Comparison of ENCODE assay signal across 13 cellular contexts in genomic region chr5:169875091-169875727, GRCh38.
DNase-seq lines count a peak whose midpoint lies in the region; ATAC-seq and TF ChIP-seq lines count a peak whose summit lies in the region.
"Had no signal": no experiment of that assay in that cellular context is flagged by ENCODE, and none has a peak within 500 bp of the region (broad histone marks: within the 10 kb centered on the region; RNA-seq: fewer than 3 reads in every experiment).

No MANE protein-coding gene starts in this region.

- no peak for ATAC-seq in stimulated activated effector memory CD8-positive, alpha-beta T cell treated with anti-CD3 and anti-CD28 coated beads, Interleukin-12 subunit alpha, Interleukin-12 subunit beta, amount 100 ng/mL, for 72 hours
- no peak for ATAC-seq in HG03175 (IDR thresholded peaks at IDR 0.05; ENCODE audit: unreplicated experiment)
- ATAC-seq: PC-3 had no signal

- H3K9me3 ChIP-seq in GM23248 (ENCODE audit: low read depth) (no peaks in the 10 kb centered on the region), adrenal gland (replicated peaks in 1 of 3) (no peaks in the 10 kb centered on the region), right atrium auricular region (no peaks in the 10 kb centered on the region), SK-N-SH (no peaks in the 10 kb centered on the region)

- H3K79me2 ChIP-seq in GM23248 (ENCODE audit: insufficient read depth) (peaks cover 21% of the 10 kb centered on the region; the same call in 1 of the 2 replicates), SK-N-SH (ENCODE audit: insufficient read depth) (no peaks in the 10 kb centered on the region)

- H3K36me3 ChIP-seq in GM23248 (ENCODE audit: low read depth) (peaks cover 35% of the 10 kb centered on the region), adrenal gland (replicated peaks in 1 of 2) (no peaks in the 10 kb centered on the region), right atrium auricular region (no peaks in the 10 kb centered on the region), SK-N-SH (replicated peaks in 1 of 2; ENCODE audit: control insufficient read depth in 1 of 2, insufficient read depth in 2 of 2, low read length in 1 of 2) (peaks cover 0 to 44% of the 10 kb centered on the region in 2 experiments)

- H2AFZ ChIP-seq in GM23248 (0 out of 2 replicates have a peak overlapping the region, but pooled peaks have one; percentile 2), SK-N-SH (ENCODE audit: low read depth) (no peak overlapping the region)

- no peaks in the 10 kb centered on the region for H3K9me3 Mint-ChIP-seq in stimulated activated effector memory CD8-positive, alpha-beta T cell treated with anti-CD3 and anti-CD28 coated beads, Interleukin-12 subunit alpha, Interleukin-12 subunit beta, amount 100 ng/mL, for 72 hours
- H3K9me3 Mint-ChIP-seq: activated naive CD4-positive, alpha-beta T cell treated with anti-CD3 and anti-CD28 coated beads, Interleukin-2, amount 50 U/mL, for 24 hours; mesothelial cell of epicardium had no signal

- H3K4me1 ChIP-seq in GM23248 (ENCODE audit: insufficient read depth) (peaks cover 30% of the 10 kb centered on the region), adrenal gland (replicated peaks in 1 of 2) (peaks cover 0 to 6% of the 10 kb centered on the region in 2 donors), right atrium auricular region (no peaks in the 10 kb centered on the region), SK-N-SH (ENCODE audit: control insufficient read depth in 1 of 2, insufficient read depth in 2 of 2, low read depth in 1 of 2, low read length in 1 of 2) (no peaks in the 10 kb centered on the region; a peak in 1 of 4 replicates)

- peaks cover 58% of the 10 kb centered on the region for H3F3A ChIP-seq in GM23248 (ENCODE audit: insufficient read depth)
- no peaks in the 10 kb centered on the region for H3F3A ChIP-seq in SK-N-SH (replicated peaks; ENCODE audit: insufficient read depth)

- H3K4me3 ChIP-seq in GM23248: no peak overlapping the region
- no peak overlapping the region for H3K4me3 ChIP-seq in adrenal gland
- H3K4me3 ChIP-seq in right atrium auricular region: no peak overlapping the region
- H3K4me3 ChIP-seq in SK-N-SH (ENCODE audit: low read depth in 2 of 2, low read length in 1 of 2): no peak overlapping the region

- TF ChIP-seq CTCF in adrenal gland (IDR thresholded peaks at IDR 0.05): no peak
- TF ChIP-seq CTCF in right atrium auricular region (IDR thresholded peaks at IDR 0.05): no peak
- no peak for TF ChIP-seq CTCF in SK-N-SH (IDR thresholded peaks at IDR 0.05)

- H3K4me2 ChIP-seq in GM23248 (ENCODE audit: unreplicated experiment) (peak overlapping the region; percentile 35), SK-N-SH (no peak overlapping the region)

- TF ChIP-seq RAD21 in SK-N-SH (IDR thresholded peaks at IDR 0.05; ENCODE audit: low read length): no peak

- TF ChIP-seq EP300 in SK-N-SH (IDR thresholded peaks at IDR 0.05; ENCODE audit: borderline replicate concordance in 1 of 2, low read depth in 1 of 2, low read length in 1 of 2): no peak

- POLR2A ChIA-PET in SK-N-SH (lab: Yijun Ruan, JAX): no interaction called here

- CTCF ChIA-PET in SK-N-SH (lab: Yijun Ruan, JAX): interaction anchor here (1.6 kb wide), 1 partner anchor 105 kb away, joined by 4 read pairs; the partner anchor contains the start of gene INSYN2B

- in situ Hi-C loops in GM23248 (cut with MboI): no loop called here

- H4K20me1 ChIP-seq in GM23248 (ENCODE audit: insufficient read depth): no peaks in the 10 kb centered on the region
- H4K20me1 ChIP-seq in SK-N-SH (ENCODE audit: insufficient read depth): no peaks in the 10 kb centered on the region

- no peak for TF ChIP-seq POLR2A in adrenal gland (IDR thresholded peaks at IDR 0.05)

- H3K9me2 ChIP-seq in GM23248 (ENCODE audit: insufficient read depth) (no peaks in the 10 kb centered on the region), SK-N-SH (no peaks in the 10 kb centered on the region)

- DNase-seq in GM23248 (peak; percentile 85), adrenal gland (peak in 5 of 7 donors; percentile 20 to 61 (median 35)), right atrium auricular region (ENCODE audit: low spot score) (peak; percentile 74), D341Med (ENCODE audit: low spot score) (no peak), SK-N-SH (no peak)
- no peak for DNase-seq in stimulated activated effector memory CD8-positive, alpha-beta T cell treated with anti-CD3 and anti-CD28 coated beads, Interleukin-12 subunit alpha, Interleukin-12 subunit beta, amount 100 ng/mL, for 72 hours (ENCODE audit: low spot score in 2 of 2)
- DNase-seq: KBM-7, NCI-H2029 treated with DMSO at 0.1 percent for 48 hours, PC-3, T-helper 9 cell had no signal

- H3K36me3 Mint-ChIP-seq in stimulated activated effector memory CD8-positive, alpha-beta T cell treated with anti-CD3 and anti-CD28 coated beads, Interleukin-12 subunit alpha, Interleukin-12 subunit beta, amount 100 ng/mL, for 72 hours: peaks cover 28% of the 10 kb centered on the region
- H3K36me3 Mint-ChIP-seq: mesothelial cell of epicardium had no signal

- H3K4me1 Mint-ChIP-seq in stimulated activated effector memory CD8-positive, alpha-beta T cell treated with anti-CD3 and anti-CD28 coated beads, Interleukin-12 subunit alpha, Interleukin-12 subunit beta, amount 100 ng/mL, for 72 hours: peaks cover 21% of the 10 kb centered on the region
- H3K4me1 Mint-ChIP-seq: mesothelial cell of epicardium had no signal

- peak overlapping the region; percentile 8 for H3K27ac Mint-ChIP-seq in stimulated activated effector memory CD8-positive, alpha-beta T cell treated with anti-CD3 and anti-CD28 coated beads, Interleukin-12 subunit alpha, Interleukin-12 subunit beta, amount 100 ng/mL, for 72 hours
- H3K27ac Mint-ChIP-seq: activated naive CD4-positive, alpha-beta T cell treated with anti-CD3 and anti-CD28 coated beads, Interleukin-2, amount 50 U/mL, for 24 hours; mesothelial cell of epicardium had no signal

- 35 to 37% methylated on average over 8 of the region's 8 CpGs for WGBS in GM23248 (ENCODE audit: low coverage in 1 of 2, low lambda C conversion rate in 2 of 2, missing lambda C conversion rate in 2 of 2), 2 experiments
- 77 to 83% (median 80%) methylated on average over 7 to 8 of the region's 8 CpGs for WGBS in adrenal gland, 4 donors
- WGBS in SK-N-SH (ENCODE audit: low lambda C conversion rate): 93% methylated on average over 8 of the region's 8 CpGs

- H3K27me3 ChIP-seq in GM23248 (replicated peaks; ENCODE audit: insufficient read depth) (no peaks in the 10 kb centered on the region), adrenal gland (no peaks in the 10 kb centered on the region), right atrium auricular region (no peaks in the 10 kb centered on the region), SK-N-SH (ENCODE audit: insufficient read depth) (no peaks in the 10 kb centered on the region)

- intact Hi-C loops in adrenal gland (cut with DNase I): no loop called here

- H3K27ac ChIP-seq in GM23248 (peak overlapping the region; percentile 66), adrenal gland (peak overlapping the region in 1 of 5 donors; percentile 55), right atrium auricular region (peak overlapping the region in 1 of 2 donors; percentile 24), SK-N-SH (ENCODE audit: low read depth in 2 of 2, low read length in 1 of 2) (no peak overlapping the region)

- H3K9ac ChIP-seq in GM23248 (peak overlapping the region; percentile 14; the same call in 1 of the 2 replicates), SK-N-SH (no peak overlapping the region)

- H3K4me3 Mint-ChIP-seq in stimulated activated effector memory CD8-positive, alpha-beta T cell treated with anti-CD3 and anti-CD28 coated beads, Interleukin-12 subunit alpha, Interleukin-12 subunit beta, amount 100 ng/mL, for 72 hours: no peak overlapping the region
- H3K4me3 Mint-ChIP-seq: activated naive CD4-positive, alpha-beta T cell treated with anti-CD3 and anti-CD28 coated beads, Interleukin-2, amount 50 U/mL, for 24 hours; mesothelial cell of epicardium had no signal

TF ChIP-seq in SK-N-SH, 30 proteins besides CTCF, POLR2A, EP300 and RAD21 (continues in another document):
- no peak for TF ChIP-seq NRF1 (IDR thresholded peaks at IDR 0.05; ENCODE audit: low read depth, low read length)
- no peak for TF ChIP-seq REST (IDR thresholded peaks at IDR 0.05; ENCODE audit: low read depth, low read length)
- TF ChIP-seq FOSL2 (IDR thresholded peaks at IDR 0.05; ENCODE audit: borderline replicate concordance, low read depth): no peak
- TF ChIP-seq PBX3 (IDR thresholded peaks at IDR 0.05): no peak
- no peak for TF ChIP-seq MXI1 (IDR thresholded peaks at IDR 0.05; ENCODE audit: low read depth, low read length)
- no peak for TF ChIP-seq YY1 (IDR thresholded peaks at IDR 0.05; ENCODE audit: low read depth)

Comparison
In these comparisons a context has a peak if more than half of its experiments do, and no peak if none do; other contexts are left out.
1. DNase-seq: peak in GM23248 (single experiment), adrenal gland (5 of 7) and right atrium auricular region (single experiment); none in stimulated activated effector memory CD8-positive, alpha-beta T cell treated with anti-CD3 and anti-CD28 coated beads, Interleukin-12 subunit alpha, Interleukin-12 subunit beta, amount 100 ng/mL, for 72 hours (0 of 2), D341Med (single experiment) and SK-N-SH (single experiment).